In genomic region chr10:71632200-71632820, GRCh38 we compare ENCODE assay signal across 22 cellular contexts.
"Had no signal": no experiment of that assay in that cellular context is flagged by ENCODE, and none has a peak within 500 bp of the region (broad histone marks: within the 10 kb centered on the region; RNA-seq: fewer than 3 reads in every experiment).

No MANE protein-coding gene starts in this region.

- H2AFZ ChIP-seq: hepatocyte had no signal

- H3K27me3 ChIP-seq: hepatocyte had no signal

- H3K27me3 Mint-ChIP-seq: activated CD4-positive, alpha-beta T cell treated with anti-CD3 and anti-CD28 coated beads for 36 hours had no signal

- H3K79me2 ChIP-seq: hepatocyte had no signal

- H3K4me2 ChIP-seq: hepatocyte had no signal

- H3K9me3 ChIP-seq: tibial artery had no signal

- FAIRE-seq: kidney had no signal

- H3K4me3 Mint-ChIP-seq: activated CD4-positive, alpha-beta T cell treated with anti-CD3 and anti-CD28 coated beads for 36 hours; activated naive CD8-positive, alpha-beta T cell; activated T-helper 1 cell treated with anti-CD3 and anti-CD28 coated beads, Interleukin-12 subunit alpha, Interleukin-12 subunit beta, Interleukin-2, Interleukin-4 antibody, amounts not matched to agents 30 ng/mL and 10 ng/mL and 1 ng/mL, durations not matched to agents 14 hours and 24 hours and 36 hours; mesothelial cell of epicardium; nephron had no signal

- H3K9me3 Mint-ChIP-seq: activated T-helper 1 cell treated with anti-CD3 and anti-CD28 coated beads, Interleukin-12 subunit alpha, Interleukin-12 subunit beta, Interleukin-2, Interleukin-4 antibody, amounts not matched to agents 30 ng/mL and 10 ng/mL and 1 ng/mL, durations not matched to agents 14 hours and 24 hours and 36 hours; mesothelial cell of epicardium; nephron had no signal

- H3K27ac Mint-ChIP-seq: activated CD4-positive, alpha-beta T cell treated with anti-CD3 and anti-CD28 coated beads for 36 hours; activated naive CD8-positive, alpha-beta T cell; activated T-helper 1 cell treated with anti-CD3 and anti-CD28 coated beads, Interleukin-12 subunit alpha, Interleukin-12 subunit beta, Interleukin-2, Interleukin-4 antibody, amounts not matched to agents 30 ng/mL and 10 ng/mL and 1 ng/mL, durations not matched to agents 14 hours and 24 hours and 36 hours; mesothelial cell of epicardium had no signal

- H3K4me1 Mint-ChIP-seq: activated CD4-positive, alpha-beta T cell treated with anti-CD3 and anti-CD28 coated beads for 36 hours had no signal

- H3K36me3 Mint-ChIP-seq: activated naive CD8-positive, alpha-beta T cell; mesothelial cell of epicardium had no signal

- ATAC-seq: activated CD4-positive, alpha-beta T cell treated with anti-CD3 and anti-CD28 coated beads for 36 hours; left lobe of liver; stimulated activated naive CD8-positive, alpha-beta T cell treated with anti-CD3 and anti-CD28 coated beads, Interleukin-15, Interleukin-2, amounts not matched to agents 100 U/mL and 50 U/mL, for 24 hours had no signal

- H3K27ac ChIP-seq: hepatocyte, tibial artery had no signal

- H3K36me3 ChIP-seq: tibial artery had no signal

- DNase-seq: activated CD4-positive, alpha-beta T cell treated with anti-CD3 and anti-CD28 coated beads for 36 hours; activated CD4-positive, alpha-beta T cell treated with anti-CD3 and anti-CD28 coated beads, Interleukin-2, amount 50 U/mL, for 48 hours; activated T-cell treated with anti-CD3 and anti-CD28 coated beads for 4 hours; dermis blood vessel endothelial cell; effector memory CD4-positive, alpha-beta T cell; foreskin fibroblast; kidney; occipital lobe; retina; stimulated activated CD4-positive, alpha-beta T cell treated with anti-CD3 and anti-CD28 coated beads, Interleukin-12 subunit alpha, Interleukin-12 subunit beta, amount 100 ng/mL, for 4 hours; stimulated activated CD4-positive, alpha-beta T cell treated with anti-CD3 and anti-CD28 coated beads, Interleukin-1b, Interleukin-23, amount 100 ng/mL, for 48 hours; stimulated activated naive CD8-positive, alpha-beta T cell treated with anti-CD3 and anti-CD28 coated beads, Interleukin-15, Interleukin-2, amounts not matched to agents 100 U/mL and 50 U/mL, for 24 hours; substantia nigra; T-helper 2 cell; tibial artery had no signal

- H3K4me3 ChIP-seq: hepatocyte, lung, tibial artery had no signal
